In genomic region chr10:11757820-11758463, GRCh38 we compare ENCODE assay signal across 1 cellular context.
TF ChIP-seq lines count a peak whose summit lies in the region.

No MANE protein-coding gene starts in this region.

TF ChIP-seq in K562, 482 proteins besides CTCF, POLR2A, EP300 and RAD21 (continued from another document):
- TF ChIP-seq CREB5 (CRISPR knock-in tag; IDR thresholded peaks at IDR 0.05), result no peak
- TF ChIP-seq ZC3H4 (CRISPR knock-in tag; IDR thresholded peaks at IDR 0.05; ENCODE audit: borderline replicate concordance), result no peak
- peak; percentile 2 for TF ChIP-seq HES1 (IDR thresholded peaks at IDR 0.05; ENCODE audit: low read depth)
- TF ChIP-seq ELF1 (tag; IDR thresholded peaks at IDR 0.05), result 0 out of 2 replicates have a peak, but pooled peaks have one; percentile 42
- TF ChIP-seq NBN (IDR thresholded peaks at IDR 0.05; ENCODE audit: low read depth), result no peak
- TF ChIP-seq JUND (IDR thresholded peaks at IDR 0.05; ENCODE audit: borderline replicate concordance, low read depth, low read length), result peak; percentile 31; the same call in 1 of the 2 replicates
- TF ChIP-seq JUND (tag; IDR thresholded peaks at IDR 0.05; ENCODE audit: borderline replicate concordance, low read depth, low read length), result no peak; the same call in 1 of the 3 replicates
- no peak for TF ChIP-seq GABPB2 (CRISPR knock-in tag; conservative IDR thresholded peaks at IDR 0.05)
- peak; percentile 16; the same call in 1 of the 2 replicates for TF ChIP-seq CTBP1 (IDR thresholded peaks at IDR 0.05; ENCODE audit: borderline replicate concordance)
- no peak for TF ChIP-seq ZSCAN29 (IDR thresholded peaks at IDR 0.05)
- TF ChIP-seq ZNF354B (CRISPR knock-in tag; IDR thresholded peaks at IDR 0.05), result no peak
- TF ChIP-seq HMBOX1 (IDR thresholded peaks at IDR 0.05), result peak; percentile 21; the same call in 1 of the 2 replicates
- TF ChIP-seq ATF1 (CRISPR knock-in tag; IDR thresholded peaks at IDR 0.05), result no peak
- TF ChIP-seq ATF1 (tag; IDR thresholded peaks at IDR 0.05), result 0 out of 2 replicates have a peak, but pooled peaks have one; percentile 36
- TF ChIP-seq SMARCE1 (IDR thresholded peaks at IDR 0.05), result peak; percentile 10; the same call in 1 of the 2 replicates
- peak; percentile 90 for TF ChIP-seq SMARCA5 (IDR thresholded peaks at IDR 0.05)
- TF ChIP-seq FOXO4 (CRISPR knock-in tag; IDR thresholded peaks at IDR 0.05), result no peak
- TF ChIP-seq CCNT2 (IDR thresholded peaks at IDR 0.05; ENCODE audit: borderline replicate concordance, extremely low read depth, insufficient read length, low read depth, low read length), result peak; percentile 11
- TF ChIP-seq SMARCA4 (IDR thresholded peaks at IDR 0.05), result no peak
- TF ChIP-seq MYC (IDR thresholded peaks at IDR 0.05; ENCODE audit: low read depth, low read length), result 0 out of 2 replicates have a peak, but pooled peaks have one; percentile 4
- TF ChIP-seq MYC (CRISPR knock-in tag; IDR thresholded peaks at IDR 0.05; ENCODE audit: borderline replicate concordance, low read depth), result no peak
- TF ChIP-seq ZKSCAN1 (IDR thresholded peaks at IDR 0.05; ENCODE audit: low read depth, low read length), result no peak
- TF ChIP-seq MCM3 (IDR thresholded peaks at IDR 0.05), result no peak
- TF ChIP-seq E2F5 (CRISPR knock-in tag; IDR thresholded peaks at IDR 0.05), result 0 out of 2 replicates have a peak, but pooled peaks have one; percentile 64
- TF ChIP-seq TFE3 (CRISPR knock-in tag; IDR thresholded peaks at IDR 0.05), result no peak
- 0 out of 2 replicates have a peak, but pooled peaks have one; percentile 51 for TF ChIP-seq HDGF (IDR thresholded peaks at IDR 0.05)
- peak; percentile 31; the same call in 1 of the 2 replicates for TF ChIP-seq ETV5 (CRISPR knock-in tag; IDR thresholded peaks at IDR 0.05; ENCODE audit: low read depth)
- 0 out of 2 replicates have a peak, but pooled peaks have one; percentile 62 for TF ChIP-seq MTA3 (IDR thresholded peaks at IDR 0.05; ENCODE audit: borderline replicate concordance)
- TF ChIP-seq CEBPG (CRISPR knock-in tag; IDR thresholded peaks at IDR 0.05), result no peak
- TF ChIP-seq CEBPG (tag; conservative IDR thresholded peaks at IDR 0.05 in 1 of 2, IDR thresholded peaks at IDR 0.05 in 1 of 2), result 0 out of 4 replicates have a peak, but pooled peaks of 1 of the 2 experiments have one; percentile 10
- no peak for TF ChIP-seq NR2C2 (CRISPR knock-in tag; IDR thresholded peaks at IDR 0.05)
- TF ChIP-seq NR2C2 (tag; IDR thresholded peaks at IDR 0.05), result peak; percentile 51
- 0 out of 4 replicates have a peak, but pooled peaks of 1 of the 2 experiments have one; percentile 9 for TF ChIP-seq MNT (conservative IDR thresholded peaks at IDR 0.05)
- no peak for TF ChIP-seq NRF1 (conservative IDR thresholded peaks at IDR 0.05 in 1 of 2, IDR thresholded peaks at IDR 0.05 in 1 of 2)
- peak; percentile 51; the same call in 1 of the 2 replicates for TF ChIP-seq SPI1 (IDR thresholded peaks at IDR 0.05; ENCODE audit: borderline replicate concordance, low read depth, low read length)
- no peak for TF ChIP-seq HDAC3 (IDR thresholded peaks at IDR 0.05; ENCODE audit: borderline replicate concordance, partially characterized antibody)
- no peak for TF ChIP-seq BCOR (IDR thresholded peaks at IDR 0.05)
- peak; percentile 32; the same call in 1 of the 2 replicates for TF ChIP-seq SP1 (CRISPR knock-in tag; IDR thresholded peaks at IDR 0.05)
- TF ChIP-seq RBM39 (optimal IDR thresholded peaks at IDR 0.05; ENCODE audit: low read depth, low read length), result no peak
- no peak for TF ChIP-seq ZNF133 (CRISPR knock-in tag; IDR thresholded peaks at IDR 0.05)
- TF ChIP-seq RB1 (IDR thresholded peaks at IDR 0.05; ENCODE audit: low read depth), result peak; percentile 18; the same call in 1 of the 2 replicates
- TF ChIP-seq DEAF1 (CRISPR knock-in tag; IDR thresholded peaks at IDR 0.05), result peak; percentile 79; the same call in 1 of the 2 replicates
- TF ChIP-seq SMC3 (conservative IDR thresholded peaks at IDR 0.05; ENCODE audit: insufficient read depth, low read depth, low read length), result peak; percentile 95
- peak; percentile 68 for TF ChIP-seq TFAP4 (CRISPR knock-in tag; IDR thresholded peaks at IDR 0.05; ENCODE audit: borderline replicate concordance)
- no peak for TF ChIP-seq ZBTB17 (CRISPR knock-in tag; IDR thresholded peaks at IDR 0.05)
- no peak for TF ChIP-seq PREB (CRISPR knock-in tag; IDR thresholded peaks at IDR 0.05)
- TF ChIP-seq VEZF1 (CRISPR knock-in tag; IDR thresholded peaks at IDR 0.05), result 0 out of 2 replicates have a peak, but pooled peaks have one; percentile 14
- TF ChIP-seq KLF16 (IDR thresholded peaks at IDR 0.05), result peak; percentile 5; the same call in 1 of the 2 replicates
- TF ChIP-seq LCOR (CRISPR knock-in tag; IDR thresholded peaks at IDR 0.05), result 0 out of 2 replicates have a peak, but pooled peaks have one; percentile 7
- peak; percentile 45; the same call in 1 of the 2 replicates for TF ChIP-seq ZBTB43 (CRISPR knock-in tag; IDR thresholded peaks at IDR 0.05)
- 0 out of 2 replicates have a peak, but pooled peaks have one; percentile 26 for TF ChIP-seq ZFX (CRISPR knock-in tag; IDR thresholded peaks at IDR 0.05)
- peak; percentile 80 for TF ChIP-seq CC2D1A (IDR thresholded peaks at IDR 0.05)
